Comparison of ENCODE assay signal across 10 cellular contexts in genomic region chr12:109097140-109097434, GRCh38. TPM values are rescaled to one million over a fixed set of nuclear protein-coding genes. Genes with fewer than 3 reads are reported as not detected.
DNase-seq lines count a peak whose midpoint lies in the region; ATAC-seq and TF ChIP-seq lines count a peak whose summit lies in the region.
"Had no signal": no experiment of that assay in that cellular context is flagged by ENCODE, and none has a peak within 500 bp of the region (broad histone marks: within the 10 kb centered on the region; RNA-seq: fewer than 3 reads in every experiment).

No MANE protein-coding gene starts in this region.

- CTCF ChIA-PET in activated CD8-positive, alpha-beta memory T cell treated with anti-CD3 and anti-CD28 coated beads, Interleukin-2, amount 10 ng/mL, durations not matched to agents 7 days and 5 days (lab: Charles Lee) = no interaction called here

- no peak for DNase-seq in activated CD8-positive, alpha-beta memory T cell treated with anti-CD3 and anti-CD28 coated beads, Interleukin-2, amount 10 ng/mL, durations not matched to agents 7 days and 5 days
- DNase-seq in activated CD8-positive, alpha-beta memory T cell treated with anti-CD3 and anti-CD28 coated beads, Interleukin-2, amount 50 U/mL, for 48 hours = no peak
- DNase-seq in SK-N-MC (ENCODE audit: low read depth, low spot score) = no peak
- no peak for DNase-seq in fibroblast of lung (ENCODE audit: low read depth in 2 of 2)
- no peak for DNase-seq in stimulated activated naive B cell treated with anti-CD40 and anti-IgM and Interleukin-4, amounts not matched to agents 10 μg/mL and 1 μg/mL and 100 μg/mL, for 72 hours
- no peak for DNase-seq in NCI-H1436 treated with DMSO at 0.1 percent for 48 hours (lab: John Stamatoyannopoulos, UW)
- DNase-seq in GM03348 (ENCODE audit: low spot score) = no peak

- H4K20me1 ChIP-seq in fibroblast of lung (ENCODE audit: control insufficient read depth, extremely low read depth, insufficient read depth, low read length) = no peaks in the 10 kb centered on the region

- peaks cover 26% of the 10 kb centered on the region for H3K36me3 Mint-ChIP-seq in activated CD8-positive, alpha-beta memory T cell treated with anti-CD3 and anti-CD28 coated beads, Interleukin-2, amount 10 ng/mL, durations not matched to agents 7 days and 5 days
- H3K36me3 Mint-ChIP-seq in stimulated activated naive B cell treated with anti-CD40 and anti-IgM and Interleukin-4, amounts not matched to agents 10 μg/mL and 1 μg/mL and 100 μg/mL, for 72 hours = peaks cover 4 to 21% of the 10 kb centered on the region in 2 donors

- H3K4me1 Mint-ChIP-seq in activated CD8-positive, alpha-beta memory T cell treated with anti-CD3 and anti-CD28 coated beads, Interleukin-2, amount 10 ng/mL, durations not matched to agents 7 days and 5 days = peaks cover 51% of the 10 kb centered on the region
- peaks cover 23 to 57% of the 10 kb centered on the region in 2 donors for H3K4me1 Mint-ChIP-seq in stimulated activated naive B cell treated with anti-CD40 and anti-IgM and Interleukin-4, amounts not matched to agents 10 μg/mL and 1 μg/mL and 100 μg/mL, for 72 hours

- H3K27ac Mint-ChIP-seq in activated CD8-positive, alpha-beta memory T cell treated with anti-CD3 and anti-CD28 coated beads, Interleukin-2, amount 10 ng/mL, durations not matched to agents 7 days and 5 days = no peak overlapping the region
- H3K27ac Mint-ChIP-seq in stimulated activated naive B cell treated with anti-CD40 and anti-IgM and Interleukin-4, amounts not matched to agents 10 μg/mL and 1 μg/mL and 100 μg/mL, for 72 hours = no peak overlapping the region

- no peak for TF ChIP-seq CTCF in fibroblast of lung (conservative IDR thresholded peaks at IDR 0.05 in 1 of 2, IDR thresholded peaks at IDR 0.05 in 1 of 2; ENCODE audit: low read depth in 1 of 2, low read length in 2 of 2)

- peaks cover 8% of the 10 kb centered on the region for H3K79me2 ChIP-seq in fibroblast of lung (ENCODE audit: control insufficient read depth, insufficient read depth, low read length)

- peaks cover 8% of the 10 kb centered on the region for H3K4me1 ChIP-seq in fibroblast of lung (ENCODE audit: control insufficient read depth, extremely low read depth, insufficient read depth, low read length)

- H3K27ac ChIP-seq in SK-N-MC (no peak overlapping the region), fibroblast of lung (ENCODE audit: insufficient read depth, low read length) (no peak overlapping the region)
- H3K27ac ChIP-seq: epithelial cell of prostate had no signal

- peak overlapping the region; percentile 16 for H2AFZ ChIP-seq in fibroblast of lung (ENCODE audit: low read length)

- peak overlapping the region; percentile 77 for H3K4me3 Mint-ChIP-seq in activated CD8-positive, alpha-beta memory T cell treated with anti-CD3 and anti-CD28 coated beads, Interleukin-2, amount 10 ng/mL, durations not matched to agents 7 days and 5 days
- H3K4me3 Mint-ChIP-seq in stimulated activated naive B cell treated with anti-CD40 and anti-IgM and Interleukin-4, amounts not matched to agents 10 μg/mL and 1 μg/mL and 100 μg/mL, for 72 hours = peak overlapping the region; percentile 85 to 96

- H3K9ac ChIP-seq in SK-N-MC (ENCODE audit: insufficient read length) (peak overlapping the region; percentile 80), fibroblast of lung (ENCODE audit: insufficient read depth, low read length) (no peak overlapping the region)

- no peaks in the 10 kb centered on the region for H3K9me3 Mint-ChIP-seq in activated CD8-positive, alpha-beta memory T cell treated with anti-CD3 and anti-CD28 coated beads, Interleukin-2, amount 10 ng/mL, durations not matched to agents 7 days and 5 days (ENCODE audit: low read depth)
- H3K9me3 Mint-ChIP-seq in stimulated activated naive B cell treated with anti-CD40 and anti-IgM and Interleukin-4, amounts not matched to agents 10 μg/mL and 1 μg/mL and 100 μg/mL, for 72 hours = no peaks in the 10 kb centered on the region

- H3K27me3 Mint-ChIP-seq in activated CD8-positive, alpha-beta memory T cell treated with anti-CD3 and anti-CD28 coated beads, Interleukin-2, amount 10 ng/mL, durations not matched to agents 7 days and 5 days = no peaks in the 10 kb centered on the region
- H3K27me3 Mint-ChIP-seq in stimulated activated naive B cell treated with anti-CD40 and anti-IgM and Interleukin-4, amounts not matched to agents 10 μg/mL and 1 μg/mL and 100 μg/mL, for 72 hours = no peaks in the 10 kb centered on the region

- H3K4me3 ChIP-seq in SK-N-MC (peak overlapping the region; percentile 87), fibroblast of lung (replicated peaks in 1 of 4; ENCODE audit: control extremely low read depth in 1 of 4, insufficient read depth in 1 of 4, low read depth in 3 of 4, low read length in 4 of 4) (peak overlapping the region; percentile 46 to 73 (median 58))

- H3K27me3 ChIP-seq in fibroblast of lung (ENCODE audit: control insufficient read depth, insufficient read depth, low read length) = no peaks in the 10 kb centered on the region
- H3K27me3 ChIP-seq: tibial nerve had no signal

- H3K4me2 ChIP-seq in fibroblast of lung (ENCODE audit: extremely low read depth, insufficient read depth, low read length) = peak overlapping the region; percentile 66

- ATAC-seq in activated CD8-positive, alpha-beta memory T cell treated with anti-CD3 and anti-CD28 coated beads, Interleukin-2, amount 10 ng/mL, durations not matched to agents 7 days and 5 days = no peak
- ATAC-seq in stimulated activated naive B cell treated with anti-CD40 and anti-IgM and Interleukin-4, amounts not matched to agents 10 μg/mL and 1 μg/mL and 100 μg/mL, for 72 hours (replicated peaks) = no peak
- no peak for ATAC-seq in GM18867 (IDR thresholded peaks at IDR 0.05; ENCODE audit: unreplicated experiment)

- H3K36me3 ChIP-seq in SK-N-MC (ENCODE audit: insufficient read depth, low read length) (peaks cover 34% of the 10 kb centered on the region), fibroblast of lung (ENCODE audit: control insufficient read depth, insufficient read depth, low read length) (peaks cover 1% of the 10 kb centered on the region)

- H3K9me3 ChIP-seq in SK-N-MC (ENCODE audit: low read depth, low read length) (no peaks in the 10 kb centered on the region), fibroblast of lung (ENCODE audit: control insufficient read depth, insufficient read depth, low read depth, low read length) (no peaks in the 10 kb centered on the region)
- H3K9me3 ChIP-seq: tibial nerve had no signal

RNA-seq across cellular contexts. Expression of gene UNG, which starts 0.3 kb away (rescaled TPM):
- 10 to 100 TPM; 53.7 to 75.6 TPM for total RNA-seq in activated CD8-positive, alpha-beta memory T cell treated with anti-CD3 and anti-CD28 coated beads, Interleukin-2, amount 10 ng/mL, durations not matched to agents 7 days and 5 days
- total RNA-seq in fibroblast of lung = 23.5 and 23.9 TPM in 2 replicates
- 16.0 and 22.7 TPM in 2 replicates for polyA plus RNA-seq in fibroblast of lung
- polyA plus RNA-seq in fibroblast of lung (2012) = 14.4 and 21.8 TPM in 2 replicates
- polyA minus RNA-seq in fibroblast of lung (ENCODE audit: low replicate concordance) = 8.2 and 10.2 TPM in 2 replicates

RNA-seq across cellular contexts. Expression of gene ALKBH2, which starts 3.8 kb away (rescaled TPM):
- total RNA-seq in activated CD8-positive, alpha-beta memory T cell treated with anti-CD3 and anti-CD28 coated beads, Interleukin-2, amount 10 ng/mL, durations not matched to agents 7 days and 5 days = 10 to 100 TPM; 14.0 to 17.2 TPM
- total RNA-seq in fibroblast of lung = 20.8 and 28.0 TPM in 2 replicates
- polyA plus RNA-seq in fibroblast of lung = 15.1 and 15.4 TPM in 2 replicates
- 15.4 and 16.8 TPM in 2 replicates for polyA plus RNA-seq in fibroblast of lung (2012)
- polyA minus RNA-seq in fibroblast of lung (ENCODE audit: low replicate concordance) = 3.3 and 18.9 TPM in 2 replicates

RNA-seq across cellular contexts. Expression of gene ACACB, which starts 19.3 kb away (rescaled TPM):
- 10 to 100 TPM; 10.4 to 15.1 TPM for total RNA-seq in activated CD8-positive, alpha-beta memory T cell treated with anti-CD3 and anti-CD28 coated beads, Interleukin-2, amount 10 ng/mL, durations not matched to agents 7 days and 5 days
- total RNA-seq in fibroblast of lung = 5.1 and 9.1 TPM in 2 replicates
- 1.5 and 1.7 TPM in 2 replicates for polyA plus RNA-seq in fibroblast of lung
- polyA plus RNA-seq in fibroblast of lung (2012) = 2.2 and 2.5 TPM in 2 replicates
- 4.8 and 5.0 TPM in 2 replicates for polyA minus RNA-seq in fibroblast of lung (ENCODE audit: low replicate concordance)

RNA-seq across cellular contexts. Expression of gene USP30, which starts 44.7 kb away (rescaled TPM):
- 1 to 10 TPM; 5.9 to 8.7 TPM for total RNA-seq in activated CD8-positive, alpha-beta memory T cell treated with anti-CD3 and anti-CD28 coated beads, Interleukin-2, amount 10 ng/mL, durations not matched to agents 7 days and 5 days
- total RNA-seq in fibroblast of lung = 8.0 and 9.9 TPM in 2 replicates
- polyA plus RNA-seq in fibroblast of lung = 12.3 and 13.9 TPM in 2 replicates
- polyA plus RNA-seq in fibroblast of lung (2012) = 5.4 and 7.1 TPM in 2 replicates
- 28.9 and 37.5 TPM in 2 replicates for polyA minus RNA-seq in fibroblast of lung (ENCODE audit: low replicate concordance)
